Comparison of ENCODE assay signal across 12 cellular contexts in genomic region chr17:418421-418751, GRCh38. TPM values are rescaled to one million over a fixed set of nuclear protein-coding genes. Genes with fewer than 3 reads are reported as not detected.
DNase-seq lines count a peak whose midpoint lies in the region; ATAC-seq and TF ChIP-seq lines count a peak whose summit lies in the region.
"Had no signal": no experiment of that assay in that cellular context is flagged by ENCODE, and none has a peak within 500 bp of the region (broad histone marks: within the 10 kb centered on the region; RNA-seq: fewer than 3 reads in every experiment).

No MANE protein-coding gene starts in this region.

- H3K4me1 Mint-ChIP-seq in activated naive CD4-positive, alpha-beta T cell treated with anti-CD3 and anti-CD28 coated beads, Interleukin-2, amount 10 ng/mL, durations not matched to agents 7 days and 5 days, result peaks cover 79% of the 10 kb centered on the region

- peaks cover 32% of the 10 kb centered on the region for H3K36me3 Mint-ChIP-seq in activated naive CD4-positive, alpha-beta T cell treated with anti-CD3 and anti-CD28 coated beads, Interleukin-2, amount 10 ng/mL, durations not matched to agents 7 days and 5 days

- H3K27me3 Mint-ChIP-seq in activated naive CD4-positive, alpha-beta T cell treated with anti-CD3 and anti-CD28 coated beads, Interleukin-2, amount 10 ng/mL, durations not matched to agents 7 days and 5 days, result peaks cover 13% of the 10 kb centered on the region

- peak overlapping the region; percentile 80 for H3K4me3 Mint-ChIP-seq in activated naive CD4-positive, alpha-beta T cell treated with anti-CD3 and anti-CD28 coated beads, Interleukin-2, amount 10 ng/mL, durations not matched to agents 7 days and 5 days
- H3K4me3 Mint-ChIP-seq: activated B cell treated with CpG ODN at 0.5 μM for 24 hours had no signal

- DNase-seq in Jurkat, Clone E6-1 (ENCODE audit: low read depth, low spot score), result peak; percentile 94
- DNase-seq in UCSD-AML1 (lab: John Stamatoyannopoulos, UW; ENCODE audit: unreplicated experiment) (peak; percentile 71), EL (no peak), GM13976 (ENCODE audit: low spot score) (no peak)
- peak; percentile 82 for DNase-seq in activated naive CD4-positive, alpha-beta T cell treated with anti-CD3 and anti-CD28 coated beads, Interleukin-2, amount 10 ng/mL, durations not matched to agents 7 days and 5 days
- DNase-seq in stimulated activated CD4-positive, alpha-beta T cell treated with anti-CD3 and anti-CD28 coated beads, Interleukin-4, amount 100 ng/mL, for 24 hours, result peak; percentile 51
- DNase-seq: activated B cell treated with CpG ODN at 0.5 μM for 24 hours, body of pancreas, DMS 273 treated with DMSO at 0.1 percent for 48 hours, testis had no signal

- CTCF ChIA-PET in activated naive CD4-positive, alpha-beta T cell treated with anti-CD3 and anti-CD28 coated beads, Interleukin-2, amount 10 ng/mL, durations not matched to agents 7 days and 5 days (lab: Charles Lee), result interaction anchor here (0.9 kb wide), 1 partner anchor 282 kb away, joined by 4 read pairs; no protein-coding TSS in a partner anchor

- H3K4me3 ChIP-seq in Jurkat, Clone E6-1 (ENCODE audit: low read length), result peak overlapping the region; percentile 21
- H3K4me3 ChIP-seq: body of pancreas, testis had no signal

- TF ChIP-seq CTCF in GM13976 (IDR thresholded peaks at IDR 0.05; ENCODE audit: borderline replicate concordance, control extremely low read depth, extremely low read depth, insufficient read depth, missing control alignments), result no peak

- ATAC-seq in HG03039 (IDR thresholded peaks at IDR 0.05; ENCODE audit: unreplicated experiment) (no peak), GM19035 (IDR thresholded peaks at IDR 0.05; ENCODE audit: unreplicated experiment) (no peak)
- ATAC-seq: body of pancreas had no signal

- H3K9me3 Mint-ChIP-seq in activated naive CD4-positive, alpha-beta T cell treated with anti-CD3 and anti-CD28 coated beads, Interleukin-2, amount 10 ng/mL, durations not matched to agents 7 days and 5 days, result peaks cover 5% of the 10 kb centered on the region
- H3K9me3 Mint-ChIP-seq: activated B cell treated with CpG ODN at 0.5 μM for 24 hours had no signal

- in situ Hi-C loops in GM13976 (cut with MboI; ENCODE audit: low sequenced_read_pairs, unreplicated experiment), result no loop called here

- peak overlapping the region; percentile 100 for H3K27ac Mint-ChIP-seq in activated naive CD4-positive, alpha-beta T cell treated with anti-CD3 and anti-CD28 coated beads, Interleukin-2, amount 10 ng/mL, durations not matched to agents 7 days and 5 days
- H3K27ac Mint-ChIP-seq: activated B cell treated with CpG ODN at 0.5 μM for 24 hours had no signal

RNA-seq across cellular contexts. Expression of gene RFLNB, which starts 27.4 kb away (rescaled TPM):
- 24.5 TPM for polyA plus RNA-seq in Jurkat, Clone E6-1 (2012; ENCODE audit: insufficient read depth, insufficient read length)

Comparison
In these comparisons a context has a peak if more than half of its experiments do, and no peak if none do; other contexts are left out.
1. DNase-seq: peak in Jurkat, Clone E6-1 (single experiment), UCSD-AML1 (single experiment), activated naive CD4-positive, alpha-beta T cell treated with anti-CD3 and anti-CD28 coated beads, Interleukin-2, amount 10 ng/mL, durations not matched to agents 7 days and 5 days (single experiment) and stimulated activated CD4-positive, alpha-beta T cell treated with anti-CD3 and anti-CD28 coated beads, Interleukin-4, amount 100 ng/mL, for 24 hours (single experiment); none in EL (single experiment) and GM13976 (single experiment).